Comparison of ENCODE assay signal across 25 cellular contexts in genomic region chr2:215965532-215966152, GRCh38.
"Had no signal": no experiment of that assay in that cellular context is flagged by ENCODE, and none has a peak within 500 bp of the region (broad histone marks: within the 10 kb centered on the region; RNA-seq: fewer than 3 reads in every experiment).

No MANE protein-coding gene starts in this region.

- H3K4me3 ChIP-seq: pancreas, psoas muscle, right atrium auricular region, spleen, tibial artery had no signal

- FAIRE-seq: keratinocyte, pancreas had no signal

- ATAC-seq: activated CD4-positive, CD25-positive, alpha-beta regulatory T cell treated with anti-CD3 and anti-CD28 coated beads, Interleukin-2, amount 50 U/mL, for 24 hours; foreskin keratinocyte; left colon; natural killer cell treated with Interleukin-12 subunit alpha and Interleukin-12 subunit beta and Interleukin-15 and Interleukin-18, amount 100 ng/mL, for 72 hours; pancreas; psoas muscle had no signal

- H3K4me3 Mint-ChIP-seq: brain; dendritic cell treated with granulocyte-macrophage colony-stimulating factor and Interleukin-4, amounts not matched to agents 40 ng/mL and 50 ng/mL, for 4 days; memory B cell; natural killer cell treated with Interleukin-12 subunit alpha and Interleukin-12 subunit beta and Interleukin-15 and Interleukin-18, amount 100 ng/mL, for 72 hours; stimulated activated naive CD8-positive, alpha-beta T cell treated with anti-CD3 and anti-CD28 coated beads, Interleukin-15, Interleukin-2, amounts not matched to agents 100 ng/mL and 50 ng/mL, for 24 hours had no signal

- H3K27me3 ChIP-seq: foreskin keratinocyte, neutrophil, pancreas, right atrium auricular region, spleen, tibial artery had no signal

- H3K9me3 Mint-ChIP-seq: activated T-helper 2 cell treated with anti-CD3 and anti-CD28 coated beads, Interferon-gamma antibody, Interleukin-2, Interleukin-4, amounts not matched to agents 10 μg/mL and 5 μg/mL and 100 μg/mL, durations not matched to agents 14 hours and 24 hours and 36 hours; memory B cell; natural killer cell treated with Interleukin-12 subunit alpha and Interleukin-12 subunit beta and Interleukin-15 and Interleukin-18, amount 100 ng/mL, for 72 hours; stimulated activated naive CD8-positive, alpha-beta T cell treated with anti-CD3 and anti-CD28 coated beads, Interleukin-15, Interleukin-2, amounts not matched to agents 100 ng/mL and 50 ng/mL, for 24 hours had no signal

- H3K9ac ChIP-seq: SK-N-SH had no signal

- H3K9me3 ChIP-seq: neutrophil, pancreas, psoas muscle, right atrium auricular region, SK-N-SH, spleen, tibial artery had no signal

- H3K36me3 ChIP-seq: neutrophil, pancreas, right atrium auricular region, tibial artery had no signal

- H3K4me2 ChIP-seq: SK-N-SH had no signal

- DNase-seq: activated CD4-positive, alpha-beta T cell treated with anti-CD3 and anti-CD28 coated beads, Interleukin-2, amount 50 U/mL, for 4 hours; activated naive CD4-positive, alpha-beta T cell treated with Interleukin-2 at 50 U/mL for 16 hours; activated T-cell treated with anti-CD3 and anti-CD28 coated beads, Interleukin-2, amount 50 U/mL, for 1 hour; aorta; effector CD8-positive, alpha-beta T cell; foreskin keratinocyte; left colon; pancreas; psoas muscle; SK-N-SH; spleen; stimulated activated CD4-positive, alpha-beta T cell treated with anti-CD3 and anti-CD28 coated beads, Interleukin-4, amount 100 ng/mL, for 1 hour; substantia nigra; T1000; tibial artery had no signal

- H3K4me1 ChIP-seq: pancreas, right atrium auricular region, spleen had no signal

- H3K27me3 Mint-ChIP-seq: brain; dendritic cell treated with granulocyte-macrophage colony-stimulating factor and Interleukin-4, amounts not matched to agents 40 ng/mL and 50 ng/mL, for 4 days; memory B cell; natural killer cell treated with Interleukin-12 subunit alpha and Interleukin-12 subunit beta and Interleukin-15 and Interleukin-18, amount 100 ng/mL, for 72 hours; stimulated activated naive CD8-positive, alpha-beta T cell treated with anti-CD3 and anti-CD28 coated beads, Interleukin-15, Interleukin-2, amounts not matched to agents 100 ng/mL and 50 ng/mL, for 24 hours had no signal

- H3K27ac Mint-ChIP-seq: activated T-helper 2 cell treated with anti-CD3 and anti-CD28 coated beads, Interferon-gamma antibody, Interleukin-2, Interleukin-4, amounts not matched to agents 10 μg/mL and 5 μg/mL and 100 μg/mL, durations not matched to agents 14 hours and 24 hours and 36 hours; dendritic cell treated with granulocyte-macrophage colony-stimulating factor and Interleukin-4, amounts not matched to agents 40 ng/mL and 50 ng/mL, for 4 days; memory B cell; stimulated activated naive CD8-positive, alpha-beta T cell treated with anti-CD3 and anti-CD28 coated beads, Interleukin-15, Interleukin-2, amounts not matched to agents 100 ng/mL and 50 ng/mL, for 24 hours had no signal

- H3K27ac ChIP-seq: foreskin keratinocyte, neutrophil, pancreas, psoas muscle, right atrium auricular region, spleen, tibial artery had no signal
